20 cellular contexts compared by ENCODE assay signal in genomic region chr1:53766194-53766748, GRCh38. TPM values are rescaled to one million over a fixed set of nuclear protein-coding genes. Genes with fewer than 3 reads are reported as not detected.
DNase-seq lines count a peak whose midpoint lies in the region; ATAC-seq and TF ChIP-seq lines count a peak whose summit lies in the region.
"Had no signal": no experiment of that assay in that cellular context is flagged by ENCODE, and none has a peak within 500 bp of the region (broad histone marks: within the 10 kb centered on the region; RNA-seq: fewer than 3 reads in every experiment).

No MANE protein-coding gene starts in this region.

- peak overlapping the region; percentile 50 for H3K4me3 Mint-ChIP-seq in CD8-positive, alpha-beta T cell
- H3K4me3 Mint-ChIP-seq in activated CD8-positive, alpha-beta T cell treated with anti-CD3 and anti-CD28 coated beads, Interleukin-2, amount 10 ng/mL, durations not matched to agents 7 days and 5 days: no peak overlapping the region

- H3K27me3 ChIP-seq in ACC112 (ENCODE audit: insufficient read depth, low read length) (no peaks in the 10 kb centered on the region), foreskin keratinocyte (no peaks in the 10 kb centered on the region)
- no peaks in the 10 kb centered on the region for H3K27me3 ChIP-seq in CD8-positive, alpha-beta T cell (ENCODE audit: insufficient read depth, low read length)
- H3K27me3 ChIP-seq: body of pancreas, gastrocnemius medialis, thyroid gland had no signal

- H3K27me3 Mint-ChIP-seq in CD8-positive, alpha-beta T cell (ENCODE audit: low read depth): no peaks in the 10 kb centered on the region
- no peaks in the 10 kb centered on the region for H3K27me3 Mint-ChIP-seq in activated CD8-positive, alpha-beta T cell treated with anti-CD3 and anti-CD28 coated beads, Interleukin-2, amount 10 ng/mL, durations not matched to agents 7 days and 5 days (ENCODE audit: low read depth)

- TF ChIP-seq CTCF in CD8-positive, alpha-beta T cell (IDR thresholded peaks at IDR 0.05): no peak
- no peak for TF ChIP-seq CTCF in foreskin keratinocyte (conservative IDR thresholded peaks at IDR 0.05)

- CTCF ChIA-PET in CD8-positive, alpha-beta T cell (lab: Charles Lee): interaction anchor here (1.0 kb wide), 1 partner anchor 488 kb away, joined by 3 read pairs; no protein-coding TSS in a partner anchor
- CTCF ChIA-PET in activated CD8-positive, alpha-beta T cell treated with anti-CD3 and anti-CD28 coated beads, Interleukin-2, amount 10 ng/mL, durations not matched to agents 7 days and 5 days (lab: Charles Lee): no interaction called here

- no peaks in the 10 kb centered on the region for H3K79me2 ChIP-seq in ACC112 (ENCODE audit: control insufficient read depth, insufficient read depth, low read length, unreplicated experiment)

- peak overlapping the region; percentile 79 for H3K27ac Mint-ChIP-seq in CD8-positive, alpha-beta T cell
- H3K27ac Mint-ChIP-seq in activated CD8-positive, alpha-beta T cell treated with anti-CD3 and anti-CD28 coated beads, Interleukin-2, amount 10 ng/mL, durations not matched to agents 7 days and 5 days: peak overlapping the region; percentile 72

- peaks cover 15% of the 10 kb centered on the region for H3K4me1 ChIP-seq in ACC112 (ENCODE audit: control insufficient read depth, insufficient read depth, low read length, unreplicated experiment)
- no peaks in the 10 kb centered on the region for H3K4me1 ChIP-seq in CD8-positive, alpha-beta T cell (ENCODE audit: insufficient read depth, low read length)
- H3K4me1 ChIP-seq in foreskin keratinocyte: peaks cover 6% of the 10 kb centered on the region
- H3K4me1 ChIP-seq: body of pancreas, thyroid gland had no signal

- no peak for DNase-seq in CD8-positive, alpha-beta T cell
- DNase-seq in activated CD8-positive, alpha-beta T cell treated with anti-CD3 and anti-CD28 coated beads, Interleukin-2, amount 10 ng/mL, durations not matched to agents 7 days and 5 days: no peak
- no peak for DNase-seq in foreskin keratinocyte
- DNase-seq in cortex of kidney (lab: John Stamatoyannopoulos, UW): no peak
- DNase-seq in islet precursor cell: no peak
- DNase-seq: activated CD4-positive, alpha-beta T cell treated with anti-CD3 and anti-CD28 coated beads for 1 hour; activated gamma-delta T cell; body of pancreas; effector CD8-positive, alpha-beta T cell; gastrocnemius medialis; mucosa of descending colon; NCI-H774; RPMI8226; stimulated activated CD4-positive, alpha-beta T cell treated with anti-CD3 and anti-CD28 coated beads, Interleukin-15, amount 100 ng/mL, for 24 hours; thyroid gland had no signal

- peak overlapping the region; percentile 56 for H2AFZ ChIP-seq in ACC112 (ENCODE audit: low read length, unreplicated experiment)

- peaks cover 2% of the 10 kb centered on the region for H3K9me3 Mint-ChIP-seq in CD8-positive, alpha-beta T cell
- no peaks in the 10 kb centered on the region for H3K9me3 Mint-ChIP-seq in activated CD8-positive, alpha-beta T cell treated with anti-CD3 and anti-CD28 coated beads, Interleukin-2, amount 10 ng/mL, durations not matched to agents 7 days and 5 days (ENCODE audit: insufficient read depth)

- peak overlapping the region; percentile 71 for H3K4me3 ChIP-seq in ACC112 (ENCODE audit: low read depth, low read length)
- no peak overlapping the region for H3K4me3 ChIP-seq in CD8-positive, alpha-beta T cell (ENCODE audit: low read depth, low read length)
- H3K4me3 ChIP-seq: body of pancreas, gastrocnemius medialis, mucosa of descending colon, thyroid gland had no signal

- POLR2A ChIA-PET in CD8-positive, alpha-beta T cell (lab: Charles Lee): no interaction called here
- POLR2A ChIA-PET in activated CD8-positive, alpha-beta T cell treated with anti-CD3 and anti-CD28 coated beads, Interleukin-2, amount 10 ng/mL, durations not matched to agents 7 days and 5 days (lab: Charles Lee): no interaction called here

- peaks cover 60% of the 10 kb centered on the region for H3K36me3 Mint-ChIP-seq in CD8-positive, alpha-beta T cell
- peaks cover 48% of the 10 kb centered on the region for H3K36me3 Mint-ChIP-seq in activated CD8-positive, alpha-beta T cell treated with anti-CD3 and anti-CD28 coated beads, Interleukin-2, amount 10 ng/mL, durations not matched to agents 7 days and 5 days (ENCODE audit: low read depth)

- peak overlapping the region; percentile 66 for H3K27ac ChIP-seq in ACC112 (ENCODE audit: low read depth, low read length)
- H3K27ac ChIP-seq in CD8-positive, alpha-beta T cell (ENCODE audit: low read depth, low read length): no peak overlapping the region
- peak overlapping the region; percentile 63 for H3K27ac ChIP-seq in foreskin keratinocyte
- H3K27ac ChIP-seq: body of pancreas, C4-2B, thyroid gland had no signal

- no peaks in the 10 kb centered on the region for H3K36me3 ChIP-seq in ACC112 (ENCODE audit: insufficient read depth, low read length)
- no peaks in the 10 kb centered on the region for H3K36me3 ChIP-seq in CD8-positive, alpha-beta T cell (ENCODE audit: insufficient read depth, low read length)
- H3K36me3 ChIP-seq: thyroid gland had no signal

- no peak for ATAC-seq in CD8-positive, alpha-beta T cell
- ATAC-seq in activated CD8-positive, alpha-beta T cell treated with anti-CD3 and anti-CD28 coated beads, Interleukin-2, amount 10 ng/mL, durations not matched to agents 7 days and 5 days: peak; percentile 21
- ATAC-seq in foreskin keratinocyte (no peak), GM18907 (IDR thresholded peaks at IDR 0.05; ENCODE audit: unreplicated experiment) (no peak), GM19395 (IDR thresholded peaks at IDR 0.05; ENCODE audit: unreplicated experiment) (no peak)
- ATAC-seq: body of pancreas, mucosa of descending colon had no signal

- no peaks in the 10 kb centered on the region for H3K9me3 ChIP-seq in CD8-positive, alpha-beta T cell (ENCODE audit: low read length)
- H3K9me3 ChIP-seq: body of pancreas, gastrocnemius medialis, mucosa of descending colon, thyroid gland had no signal

- intact Hi-C loops in CD8-positive, alpha-beta T cell (cut with DNase I, micrococcal nuclease): no loop called here

- peaks cover 15% of the 10 kb centered on the region for H3K4me1 Mint-ChIP-seq in CD8-positive, alpha-beta T cell (ENCODE audit: low read depth)
- peaks cover 31% of the 10 kb centered on the region for H3K4me1 Mint-ChIP-seq in activated CD8-positive, alpha-beta T cell treated with anti-CD3 and anti-CD28 coated beads, Interleukin-2, amount 10 ng/mL, durations not matched to agents 7 days and 5 days (ENCODE audit: low read depth)

RNA-seq across cellular contexts. Expression of gene GLIS1, which starts 27.3 kb away (rescaled TPM):
- not detected for total RNA-seq in CD8-positive, alpha-beta T cell
- not detected for total RNA-seq in activated CD8-positive, alpha-beta T cell treated with anti-CD3 and anti-CD28 coated beads, Interleukin-2, amount 10 ng/mL, durations not matched to agents 7 days and 5 days
- not detected in 2 replicates for total RNA-seq in foreskin keratinocyte
- not detected in 2 replicates for polyA plus RNA-seq in foreskin keratinocyte
- total RNA-seq: gastrocnemius medialis; T-helper 1 cell treated with Interleukin-12 subunit alpha and Interleukin-12 subunit beta and Interleukin-4 antibody, amounts not matched to agents 30 ng/mL and 1 ng/mL, for 36 hours had no signal
